ENCODE assay signal across 9 cellular contexts in the genomic region with DNA sequence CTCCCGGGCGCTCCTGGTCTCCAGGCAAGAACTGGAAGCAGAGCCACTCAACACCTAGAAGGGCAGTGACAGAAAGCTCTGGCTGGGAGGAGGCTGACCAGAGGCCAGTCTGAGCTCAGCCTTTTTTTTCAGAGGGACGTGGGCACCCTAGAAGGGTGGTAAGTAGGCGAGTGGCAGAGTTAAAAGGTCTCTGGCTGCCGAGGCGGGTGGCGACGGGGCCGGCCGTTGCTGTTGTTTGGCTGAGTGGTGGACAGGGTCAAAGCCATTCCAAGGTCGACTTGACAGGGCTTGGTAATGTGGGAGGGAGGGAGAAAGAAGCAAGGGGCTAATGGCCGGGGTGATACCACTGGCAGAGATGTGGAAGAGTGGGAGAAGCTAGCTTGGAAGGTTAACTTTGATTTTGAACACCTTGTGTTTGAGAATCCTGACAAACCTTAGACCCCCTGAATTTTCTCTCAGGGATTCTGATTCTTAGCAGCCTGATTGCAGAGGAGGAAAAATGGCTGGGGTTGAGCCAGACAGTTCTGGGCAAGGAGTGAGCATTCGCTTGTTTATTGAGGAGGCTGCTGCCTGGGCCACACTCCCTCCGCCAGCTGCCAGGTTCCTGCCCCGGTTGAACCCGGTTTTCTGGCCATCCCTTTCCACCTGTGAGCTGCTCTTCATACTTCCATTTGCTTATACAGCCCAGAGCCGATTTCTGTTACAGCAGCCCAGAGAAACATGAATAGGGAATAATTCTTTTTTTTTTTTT. TPM values are rescaled to one million over a fixed set of nuclear protein-coding genes. Genes with fewer than 3 reads are reported as not detected.
A peak's percentile ranks its signal among the peaks of the same experiment; 100 is the strongest.
DNase-seq lines count a peak whose midpoint lies in the region; ATAC-seq and TF ChIP-seq lines count a peak whose summit lies in the region.
"Had no signal": no experiment of that assay in that cellular context is flagged by ENCODE, and none has a peak within 500 bp of the region (broad histone marks: within the 10 kb centered on the region; RNA-seq: fewer than 3 reads in every experiment).

No MANE protein-coding gene starts in this region.

- H3K27ac ChIP-seq in GM23248 (no peak overlapping the region), left ventricle myocardium inferior (replicated peaks) (peak overlapping the region; percentile 91)

- peak; percentile 17 for DNase-seq in GM23248
- DNase-seq in activated B cell treated with CpG ODN at 0.5 μM for 24 hours: no peak
- no peak for DNase-seq in left ventricle myocardium inferior
- DNase-seq in skeletal muscle cell (ENCODE audit: low read depth): no peak
- DNase-seq in SW480 (ENCODE audit: low spot score): no peak
- DNase-seq in AG08396 (ENCODE audit: low spot score): no peak

- no peaks in the 10 kb centered on the region for H3K9me3 Mint-ChIP-seq in activated B cell treated with CpG ODN at 0.5 μM for 24 hours

- POLR2A ChIA-PET in activated B cell treated with CpG ODN at 0.5 μM for 24 hours (lab: Charles Lee): interaction anchor here (1.0 to 5.4 kb wide), 14 partner anchors 8 to 319 kb away, joined by 3 to 197 read pairs (median 9); a partner anchor contains a TSS

- H3K4me2 ChIP-seq in GM23248 (ENCODE audit: unreplicated experiment): peak overlapping the region; percentile 90

- peaks cover 3% of the 10 kb centered on the region for H3K36me3 Mint-ChIP-seq in activated B cell treated with CpG ODN at 0.5 μM for 24 hours (ENCODE audit: low read depth)

- peak overlapping the region; percentile 95 for H3K4me3 Mint-ChIP-seq in activated B cell treated with CpG ODN at 0.5 μM for 24 hours

- H3K9me2 ChIP-seq in GM23248 (ENCODE audit: insufficient read depth): no peaks in the 10 kb centered on the region

- H3K4me1 Mint-ChIP-seq in activated B cell treated with CpG ODN at 0.5 μM for 24 hours: peaks cover 15% of the 10 kb centered on the region

- CTCF ChIA-PET in activated B cell treated with CpG ODN at 0.5 μM for 24 hours (lab: Charles Lee): interaction anchor here (0.9 to 1.9 kb wide), 9 partner anchors 16 to 311 kb away, joined by 3 to 27 read pairs (median 7); a partner anchor contains a TSS

- peak overlapping the region; percentile 54 for H3K9ac ChIP-seq in GM23248

- H3K36me3 ChIP-seq in GM23248 (ENCODE audit: low read depth) (no peaks in the 10 kb centered on the region), left ventricle myocardium inferior (peaks cover 14% of the 10 kb centered on the region)

- no peaks in the 10 kb centered on the region for H3K27me3 ChIP-seq in GM23248 (replicated peaks; ENCODE audit: insufficient read depth)
- H3K27me3 ChIP-seq in left ventricle myocardium inferior (ENCODE audit: low read depth): no peaks in the 10 kb centered on the region

- TF ChIP-seq CTCF in activated B cell treated with CpG ODN at 0.5 μM for 24 hours (IDR thresholded peaks at IDR 0.05): no peak
- no peak for TF ChIP-seq CTCF in left ventricle myocardium inferior (IDR thresholded peaks at IDR 0.05; ENCODE audit: borderline replicate concordance)

- H3K4me3 ChIP-seq in GM23248 (peak overlapping the region; percentile 80), left ventricle myocardium inferior (peak overlapping the region; percentile 81), skeletal muscle cell (ENCODE audit: low read depth, low read length) (peak overlapping the region; percentile 62)

- no peaks in the 10 kb centered on the region for H3K79me2 ChIP-seq in GM23248 (ENCODE audit: insufficient read depth)

- H3F3A ChIP-seq in GM23248 (ENCODE audit: insufficient read depth): no peaks in the 10 kb centered on the region

- 17 to 25% methylated on average over 17 of the region's 17 CpGs for WGBS in GM23248 (ENCODE audit: low coverage in 1 of 2, low lambda C conversion rate in 2 of 2, missing lambda C conversion rate in 2 of 2), 2 experiments

- intact Hi-C loops in activated B cell treated with CpG ODN at 0.5 μM for 24 hours (cut with micrococcal nuclease): loop anchor here (1.0 to 2.0 kb wide), 2 partner anchors 57 to 65 kb away; a partner anchor contains a TSS
- intact Hi-C loops in left ventricle myocardium inferior (cut with micrococcal nuclease): no loop called here

- H3K9me3 ChIP-seq in GM23248 (ENCODE audit: low read depth): no peaks in the 10 kb centered on the region
- no peaks in the 10 kb centered on the region for H3K9me3 ChIP-seq in left ventricle myocardium inferior (replicated peaks)

- H2AFZ ChIP-seq in GM23248: peak overlapping the region; percentile 95

- peak overlapping the region; percentile 81 for H3K27ac Mint-ChIP-seq in activated B cell treated with CpG ODN at 0.5 μM for 24 hours

- TF ChIP-seq POLR2A in GM18505 (IDR thresholded peaks at IDR 0.05; ENCODE audit: borderline replicate concordance, extremely low read depth, insufficient read depth, insufficient read length): no peak

- peaks cover 1% of the 10 kb centered on the region for H3K27me3 Mint-ChIP-seq in activated B cell treated with CpG ODN at 0.5 μM for 24 hours

- in situ Hi-C loops in GM23248 (cut with MboI): no loop called here

- H4K20me1 ChIP-seq in GM23248 (ENCODE audit: insufficient read depth): no peaks in the 10 kb centered on the region

- ATAC-seq in activated B cell treated with CpG ODN at 0.5 μM for 24 hours (ENCODE audit: low read depth): no peak
- no peak for ATAC-seq in GM18505 (IDR thresholded peaks at IDR 0.05; ENCODE audit: unreplicated experiment)
- no peak for ATAC-seq in HG02623 (IDR thresholded peaks at IDR 0.05; ENCODE audit: unreplicated experiment)

- H3K4me1 ChIP-seq in GM23248 (ENCODE audit: insufficient read depth) (no peaks in the 10 kb centered on the region), left ventricle myocardium inferior (peaks cover 18% of the 10 kb centered on the region)

RNA-seq across cellular contexts. Expression of a gene that starts 0.9 kb away (rescaled TPM):
- total RNA-seq in GM23248 (2014; rRNA removed; shearing (Covaris generic)): not detected in 2 replicates
- 0.49 and 0.80 TPM in 2 replicates for polyA plus RNA-seq in GM23248 (2016; fragmentation: Nextera tagmentation; extraction: Ambion mirVana)
- not detected in 2 replicates for total RNA-seq in activated B cell treated with CpG ODN at 0.5 μM for 24 hours
- not detected for total RNA-seq in left ventricle myocardium inferior
- total RNA-seq: T-helper 2 cell treated with Interferon-gamma antibody and Interleukin-4, amounts not matched to agents 100 ng/mL and 5 ng/mL, for 36 hours had no signal

RNA-seq across cellular contexts. Expression of a gene that starts 14.6 kb away (rescaled TPM):
- 1.6 and 2.9 TPM in 2 replicates for total RNA-seq in GM23248 (2014; rRNA removed; shearing (Covaris generic))
- polyA plus RNA-seq in GM23248 (2016; fragmentation: Nextera tagmentation; extraction: Ambion mirVana): 1.0 and 1.3 TPM in 2 replicates
- total RNA-seq in activated B cell treated with CpG ODN at 0.5 μM for 24 hours: 32.2 and 33.5 TPM in 2 replicates
- total RNA-seq in left ventricle myocardium inferior: 394 TPM

RNA-seq across cellular contexts. Expression of a gene that starts 17.9 kb away (rescaled TPM):
- not detected in 2 replicates for total RNA-seq in GM23248 (2014; rRNA removed; shearing (Covaris generic))
- polyA plus RNA-seq in GM23248 (2016; fragmentation: Nextera tagmentation; extraction: Ambion mirVana): 0.06 TPM in 1 of 2 replicates, not detected in the other
- total RNA-seq in activated B cell treated with CpG ODN at 0.5 μM for 24 hours (4.9 and 5.2 TPM in 2 replicates), left ventricle myocardium inferior (not detected)

RNA-seq across cellular contexts. Expression of a gene that starts 19.1 kb away (rescaled TPM):
- 38.7 and 41.3 TPM in 2 replicates for total RNA-seq in GM23248 (2014; rRNA removed; shearing (Covaris generic))
- 30.7 and 41.7 TPM in 2 replicates for polyA plus RNA-seq in GM23248 (2016; fragmentation: Nextera tagmentation; extraction: Ambion mirVana)
- 138 and 158 TPM in 2 replicates for total RNA-seq in activated B cell treated with CpG ODN at 0.5 μM for 24 hours
- 36.0 TPM for total RNA-seq in left ventricle myocardium inferior

RNA-seq across cellular contexts. Expression of a gene that starts 33.8 kb away (rescaled TPM):
- total RNA-seq in GM23248 (2014; rRNA removed; shearing (Covaris generic)): 33.2 and 42.4 TPM in 2 replicates
- 24.3 and 24.8 TPM in 2 replicates for polyA plus RNA-seq in GM23248 (2016; fragmentation: Nextera tagmentation; extraction: Ambion mirVana)
- total RNA-seq in activated B cell treated with CpG ODN at 0.5 μM for 24 hours (91.8 and 92.9 TPM in 2 replicates), left ventricle myocardium inferior (11.6 TPM)

Comparison
In these comparisons a context has a peak if more than half of its experiments do, and no peak if none do; other contexts are left out.
1. RNA of a gene that starts 14.6 kb away (total RNA-seq): 394 TPM in left ventricle myocardium inferior (single experiment); 32.2 to 33.5 TPM in activated B cell treated with CpG ODN at 0.5 μM for 24 hours and 1.6 to 2.9 TPM in GM23248; every median in the first group is over 10 times any median in the second.
2. Peak in every context shown above with its lines, with median percentiles within 50 percentile points of each other: H3K4me3 ChIP-seq.